In genomic region chr20:9516658-9516987, GRCh38 we compare ENCODE assay signal across 13 cellular contexts. TPM values are rescaled to one million over a fixed set of nuclear protein-coding genes. Genes with fewer than 3 reads are reported as not detected.
A peak's percentile ranks its signal among the peaks of the same experiment; 100 is the strongest.
DNase-seq lines count a peak whose midpoint lies in the region; ATAC-seq and TF ChIP-seq lines count a peak whose summit lies in the region.
"Had no signal": no experiment of that assay in that cellular context is flagged by ENCODE, and none has a peak within 500 bp of the region (broad histone marks: within the 10 kb centered on the region; RNA-seq: fewer than 3 reads in every experiment).

No MANE protein-coding gene starts in this region.

- TF ChIP-seq POLR2A in heart left ventricle (IDR thresholded peaks at IDR 0.05) = no peak

- H3K9me3 ChIP-seq in heart left ventricle (no peaks in the 10 kb centered on the region), upper lobe of right lung (no peaks in the 10 kb centered on the region)

- no peaks in the 10 kb centered on the region for H3K4me1 Mint-ChIP-seq in activated T-helper 2 cell treated with anti-CD3 and anti-CD28 coated beads, Interferon-gamma antibody, Interleukin-2, Interleukin-4, amounts not matched to agents 10 μg/mL and 5 μg/mL and 100 μg/mL, durations not matched to agents 14 hours and 24 hours and 36 hours (ENCODE audit: low read depth)
- H3K4me1 Mint-ChIP-seq in stimulated activated effector memory CD8-positive, alpha-beta T cell treated with anti-CD3 and anti-CD28 coated beads, Interleukin-12 subunit alpha, Interleukin-12 subunit beta, amount 100 ng/mL, for 72 hours = no peaks in the 10 kb centered on the region
- H3K4me1 Mint-ChIP-seq: activated naive CD4-positive, alpha-beta T cell treated with anti-CD3 and anti-CD28 coated beads, Interleukin-2, amount 50 U/mL, for 24 hours had no signal

- peaks cover 49% of the 10 kb centered on the region for H3K27me3 Mint-ChIP-seq in activated T-helper 2 cell treated with anti-CD3 and anti-CD28 coated beads, Interferon-gamma antibody, Interleukin-2, Interleukin-4, amounts not matched to agents 10 μg/mL and 5 μg/mL and 100 μg/mL, durations not matched to agents 14 hours and 24 hours and 36 hours (ENCODE audit: low read depth)

- H3K4me3 ChIP-seq in heart left ventricle (peak overlapping the region in 8 of 12 donors; percentile 21 to 45 (median 39)), upper lobe of right lung (peak overlapping the region; percentile 19)

- ATAC-seq in heart left ventricle (no peak), upper lobe of right lung (no peak)
- ATAC-seq in stimulated activated effector memory CD8-positive, alpha-beta T cell treated with anti-CD3 and anti-CD28 coated beads, Interleukin-12 subunit alpha, Interleukin-12 subunit beta, amount 100 ng/mL, for 72 hours = no peak

- no peak overlapping the region for H3K27ac Mint-ChIP-seq in activated T-helper 2 cell treated with anti-CD3 and anti-CD28 coated beads, Interferon-gamma antibody, Interleukin-2, Interleukin-4, amounts not matched to agents 10 μg/mL and 5 μg/mL and 100 μg/mL, durations not matched to agents 14 hours and 24 hours and 36 hours
- H3K27ac Mint-ChIP-seq in stimulated activated effector memory CD8-positive, alpha-beta T cell treated with anti-CD3 and anti-CD28 coated beads, Interleukin-12 subunit alpha, Interleukin-12 subunit beta, amount 100 ng/mL, for 72 hours = no peak overlapping the region
- H3K27ac Mint-ChIP-seq: activated naive CD4-positive, alpha-beta T cell treated with anti-CD3 and anti-CD28 coated beads, Interleukin-2, amount 50 U/mL, for 24 hours; T-helper 1 cell treated with Interleukin-12 subunit alpha and Interleukin-12 subunit beta and Interleukin-4 antibody, amounts not matched to agents 30 μg/mL and 1 μg/mL, for 36 hours had no signal

- H3K9me3 Mint-ChIP-seq in activated T-helper 2 cell treated with anti-CD3 and anti-CD28 coated beads, Interferon-gamma antibody, Interleukin-2, Interleukin-4, amounts not matched to agents 10 μg/mL and 5 μg/mL and 100 μg/mL, durations not matched to agents 14 hours and 24 hours and 36 hours = no peaks in the 10 kb centered on the region
- H3K9me3 Mint-ChIP-seq in stimulated activated effector memory CD8-positive, alpha-beta T cell treated with anti-CD3 and anti-CD28 coated beads, Interleukin-12 subunit alpha, Interleukin-12 subunit beta, amount 100 ng/mL, for 72 hours = peaks cover 2% of the 10 kb centered on the region
- H3K9me3 Mint-ChIP-seq: activated naive CD4-positive, alpha-beta T cell treated with anti-CD3 and anti-CD28 coated beads, Interleukin-2, amount 50 U/mL, for 24 hours; T-helper 1 cell treated with Interleukin-12 subunit alpha and Interleukin-12 subunit beta and Interleukin-4 antibody, amounts not matched to agents 30 μg/mL and 1 μg/mL, for 36 hours had no signal

- H3K36me3 ChIP-seq in heart left ventricle (no peaks in the 10 kb centered on the region), upper lobe of right lung (no peaks in the 10 kb centered on the region)

- TF ChIP-seq CTCF in heart left ventricle (IDR thresholded peaks at IDR 0.05) = no peak
- no peak for TF ChIP-seq CTCF in upper lobe of right lung (IDR thresholded peaks at IDR 0.05)

- H3K27ac ChIP-seq in heart left ventricle (no peak overlapping the region), upper lobe of right lung (no peak overlapping the region)

- no peaks in the 10 kb centered on the region for H3K36me3 Mint-ChIP-seq in activated T-helper 2 cell treated with anti-CD3 and anti-CD28 coated beads, Interferon-gamma antibody, Interleukin-2, Interleukin-4, amounts not matched to agents 10 μg/mL and 5 μg/mL and 100 μg/mL, durations not matched to agents 14 hours and 24 hours and 36 hours (ENCODE audit: low read depth)
- no peaks in the 10 kb centered on the region for H3K36me3 Mint-ChIP-seq in stimulated activated effector memory CD8-positive, alpha-beta T cell treated with anti-CD3 and anti-CD28 coated beads, Interleukin-12 subunit alpha, Interleukin-12 subunit beta, amount 100 ng/mL, for 72 hours
- H3K36me3 Mint-ChIP-seq: activated naive CD4-positive, alpha-beta T cell treated with anti-CD3 and anti-CD28 coated beads, Interleukin-2, amount 50 U/mL, for 24 hours had no signal

- intact Hi-C loops in heart left ventricle (cut with DNase I) = no loop called here
- intact Hi-C loops in cardiac septum (cut with DNase I) = no loop called here
- intact Hi-C loops in activated T-helper 2 cell treated with anti-CD3 and anti-CD28 coated beads, Interferon-gamma antibody, Interleukin-2, Interleukin-4, amounts not matched to agents 10 μg/mL and 5 μg/mL and 100 μg/mL, durations not matched to agents 14 hours and 24 hours and 36 hours (cut with micrococcal nuclease) = no loop called here
- intact Hi-C loops in upper lobe of right lung (cut with DNase I) = no loop called here

- 7 to 29% (median 12%) methylated on average over 13 of the region's 13 CpGs for WGBS in heart left ventricle, 4 donors

- peak overlapping the region; percentile 4 for H3K4me3 Mint-ChIP-seq in activated T-helper 2 cell treated with anti-CD3 and anti-CD28 coated beads, Interferon-gamma antibody, Interleukin-2, Interleukin-4, amounts not matched to agents 10 μg/mL and 5 μg/mL and 100 μg/mL, durations not matched to agents 14 hours and 24 hours and 36 hours (ENCODE audit: low read depth)
- H3K4me3 Mint-ChIP-seq in stimulated activated effector memory CD8-positive, alpha-beta T cell treated with anti-CD3 and anti-CD28 coated beads, Interleukin-12 subunit alpha, Interleukin-12 subunit beta, amount 100 ng/mL, for 72 hours = no peak overlapping the region
- H3K4me3 Mint-ChIP-seq: activated naive CD4-positive, alpha-beta T cell treated with anti-CD3 and anti-CD28 coated beads, Interleukin-2, amount 50 U/mL, for 24 hours; T-helper 1 cell treated with Interleukin-12 subunit alpha and Interleukin-12 subunit beta and Interleukin-4 antibody, amounts not matched to agents 30 μg/mL and 1 μg/mL, for 36 hours had no signal

- no peak for DNase-seq in heart left ventricle
- DNase-seq in cardiac septum (ENCODE audit: low spot score) = no peak
- DNase-seq in activated T-helper 2 cell treated with anti-CD3 and anti-CD28 coated beads, Interferon-gamma antibody, Interleukin-2, Interleukin-4, amounts not matched to agents 10 μg/mL and 5 μg/mL and 100 μg/mL, durations not matched to agents 14 hours and 24 hours and 36 hours (ENCODE audit: low spot score) = no peak
- DNase-seq in left kidney (ENCODE audit: low read depth, low spot score) = peak; percentile 54
- DNase-seq in upper lobe of right lung = no peak
- DNase-seq in stimulated activated effector memory CD8-positive, alpha-beta T cell treated with anti-CD3 and anti-CD28 coated beads, Interleukin-12 subunit alpha, Interleukin-12 subunit beta, amount 100 ng/mL, for 72 hours (ENCODE audit: low spot score in 2 of 2) = no peak
- no peak for DNase-seq in AG08395 (ENCODE audit: low spot score)
- DNase-seq in NCI-H2029 (lab: John Stamatoyannopoulos, UW) = no peak
- DNase-seq: activated CD4-positive, alpha-beta T cell treated with anti-CD3 and anti-CD28 coated beads, Interleukin-2, amount 50 U/mL, for 48 hours; Kasumi-1 had no signal

- peaks cover 0 to 30% (median 19%) of the 10 kb centered on the region in 12 donors for H3K4me1 ChIP-seq in heart left ventricle
- peaks cover 22% of the 10 kb centered on the region for H3K4me1 ChIP-seq in upper lobe of right lung

- H3K27me3 ChIP-seq in heart left ventricle (peaks cover 4 to 96% (median 47%) of the 10 kb centered on the region in 9 donors), upper lobe of right lung (peaks cover 37% of the 10 kb centered on the region)

RNA-seq across cellular contexts. Expression of gene LAMP5, which starts 2.2 kb away (rescaled TPM):
- under 1 TPM in 3 of 9 donors, not detected in 6; 0.19 to 0.42 (median 0.41) TPM for total RNA-seq in heart left ventricle
- polyA plus RNA-seq in heart left ventricle = under 1 TPM in 1 of 2 donors, not detected in 1; 0.04 TPM
- 0.22 TPM for total RNA-seq in cardiac septum
- not detected in 2 replicates for total RNA-seq in activated T-helper 2 cell treated with anti-CD3 and anti-CD28 coated beads, Interferon-gamma antibody, Interleukin-2, Interleukin-4, amounts not matched to agents 10 μg/mL and 5 μg/mL and 100 μg/mL, durations not matched to agents 14 hours and 24 hours and 36 hours
- 0.49 TPM for total RNA-seq in upper lobe of right lung
- total RNA-seq: glomerular endothelial cell had no signal
